In genomic region chr17:76940738-76941350, GRCh38 we compare ENCODE assay signal across 15 cellular contexts.
DNase-seq lines count a peak whose midpoint lies in the region; ATAC-seq and TF ChIP-seq lines count a peak whose summit lies in the region.
"Had no signal": no experiment of that assay in that cellular context is flagged by ENCODE, and none has a peak within 500 bp of the region (broad histone marks: within the 10 kb centered on the region; RNA-seq: fewer than 3 reads in every experiment).

No MANE protein-coding gene starts in this region.

- H3K4me3 ChIP-seq in NT2/D1 (ENCODE audit: insufficient read length, low read depth) (no peak overlapping the region), endodermal cell (ENCODE audit: low read length) (no peak overlapping the region)
- no peak overlapping the region for H3K4me3 ChIP-seq in CD4-positive, alpha-beta memory T cell (ENCODE audit: low read length in 2 of 2)
- H3K4me3 ChIP-seq: colonic mucosa, Peyer's patch, smooth muscle cell had no signal

- peak; percentile 63 for DNase-seq in ACHN
- DNase-seq in NT2/D1 (ENCODE audit: low read depth, low spot score), result peak; percentile 18
- DNase-seq in endodermal cell, result peak; percentile 97
- no peak for DNase-seq in retina
- DNase-seq in CD4-positive, alpha-beta memory T cell, result no peak
- DNase-seq: colonic mucosa, left colon, natural killer cell, NCI-H187, Peyer's patch had no signal

- TF ChIP-seq CTCF in GM12872 (IDR thresholded peaks at IDR 0.05; ENCODE audit: insufficient read depth, low read depth, low read length) (0 out of 3 replicates have a peak, but pooled peaks have one; percentile 0), endodermal cell (conservative IDR thresholded peaks at IDR 0.05) (peak; percentile 76)

- CTCF ChIA-PET in CD4-positive, alpha-beta memory T cell (lab: Charles Lee; ENCODE audit: partially characterized antibody), result no interaction called here

- H3K4me3 Mint-ChIP-seq in endodermal cell, result no peak overlapping the region
- no peak overlapping the region for H3K4me3 Mint-ChIP-seq in CD4-positive, alpha-beta memory T cell
- H3K4me3 Mint-ChIP-seq: activated T-helper 1 cell treated with anti-CD3 and anti-CD28 coated beads, Interleukin-12 subunit alpha, Interleukin-12 subunit beta, Interleukin-2, Interleukin-4 antibody, amounts not matched to agents 30 ng/mL and 10 ng/mL and 1 ng/mL, durations not matched to agents 14 hours and 24 hours and 36 hours; natural killer cell had no signal

- no peaks in the 10 kb centered on the region for H3K27me3 ChIP-seq in NT2/D1 (ENCODE audit: insufficient read depth, insufficient read length)
- H3K27me3 ChIP-seq in endodermal cell (ENCODE audit: control insufficient read depth, insufficient read depth, low read length, poor library complexity, severe bottlenecking), result no peaks in the 10 kb centered on the region
- no peaks in the 10 kb centered on the region for H3K27me3 ChIP-seq in CD4-positive, alpha-beta memory T cell (ENCODE audit: insufficient read depth, low read length)
- H3K27me3 ChIP-seq: colonic mucosa, Peyer's patch had no signal

- ATAC-seq in GM21576 (IDR thresholded peaks at IDR 0.05; ENCODE audit: unreplicated experiment), result no peak
- no peak for ATAC-seq in GM18858 (IDR thresholded peaks at IDR 0.05; ENCODE audit: unreplicated experiment)
- ATAC-seq: left colon, natural killer cell had no signal

- H3K27ac Mint-ChIP-seq in endodermal cell, result no peak overlapping the region
- H3K27ac Mint-ChIP-seq in CD4-positive, alpha-beta memory T cell, result no peak overlapping the region
- H3K27ac Mint-ChIP-seq: activated T-helper 1 cell treated with anti-CD3 and anti-CD28 coated beads, Interleukin-12 subunit alpha, Interleukin-12 subunit beta, Interleukin-2, Interleukin-4 antibody, amounts not matched to agents 30 ng/mL and 10 ng/mL and 1 ng/mL, durations not matched to agents 14 hours and 24 hours and 36 hours; natural killer cell had no signal

- H3K9me3 ChIP-seq in NT2/D1 (ENCODE audit: insufficient read depth, low read length), result no peaks in the 10 kb centered on the region
- H3K9me3 ChIP-seq in endodermal cell (ENCODE audit: control insufficient read depth, low read length), result no peaks in the 10 kb centered on the region
- no peaks in the 10 kb centered on the region for H3K9me3 ChIP-seq in CD4-positive, alpha-beta memory T cell (ENCODE audit: control insufficient read depth in 1 of 2, low read length in 2 of 2)
- H3K9me3 ChIP-seq: colonic mucosa, Peyer's patch had no signal

- H3K36me3 Mint-ChIP-seq in endodermal cell (ENCODE audit: low read depth), result no peaks in the 10 kb centered on the region
- H3K36me3 Mint-ChIP-seq in CD4-positive, alpha-beta memory T cell, result no peaks in the 10 kb centered on the region
- H3K36me3 Mint-ChIP-seq: natural killer cell had no signal

- no peaks in the 10 kb centered on the region for H3K27me3 Mint-ChIP-seq in endodermal cell (ENCODE audit: insufficient read depth)
- peaks cover 0 to 3% of the 10 kb centered on the region in 2 donors for H3K27me3 Mint-ChIP-seq in CD4-positive, alpha-beta memory T cell

- peaks cover 7% of the 10 kb centered on the region for H3K4me1 Mint-ChIP-seq in endodermal cell
- no peaks in the 10 kb centered on the region for H3K4me1 Mint-ChIP-seq in CD4-positive, alpha-beta memory T cell
- H3K4me1 Mint-ChIP-seq: natural killer cell had no signal

- POLR2A ChIA-PET in CD4-positive, alpha-beta memory T cell (lab: Charles Lee; ENCODE audit: partially characterized antibody), result no interaction called here

- H3K27ac ChIP-seq in endodermal cell (ENCODE audit: low read depth, low read length), result no peak overlapping the region
- H3K27ac ChIP-seq in CD4-positive, alpha-beta memory T cell (ENCODE audit: low read depth, low read length), result no peak overlapping the region
- H3K27ac ChIP-seq: colonic mucosa, Peyer's patch had no signal

- intact Hi-C loops in CD4-positive, alpha-beta memory T cell (cut with micrococcal nuclease), result no loop called here

- H3K9me3 Mint-ChIP-seq in endodermal cell, result no peaks in the 10 kb centered on the region
- H3K9me3 Mint-ChIP-seq in CD4-positive, alpha-beta memory T cell, result no peaks in the 10 kb centered on the region
- H3K9me3 Mint-ChIP-seq: activated T-helper 1 cell treated with anti-CD3 and anti-CD28 coated beads, Interleukin-12 subunit alpha, Interleukin-12 subunit beta, Interleukin-2, Interleukin-4 antibody, amounts not matched to agents 30 ng/mL and 10 ng/mL and 1 ng/mL, durations not matched to agents 14 hours and 24 hours and 36 hours; natural killer cell had no signal

- 93 to 95% methylated on average over 6 to 13 of the region's 13 CpGs for WGBS in endodermal cell (ENCODE audit: insufficient coverage in 1 of 2, insufficient read length in 1 of 2), 2 experiments

- H3K4me1 ChIP-seq in NT2/D1 (ENCODE audit: insufficient read depth, insufficient read length), result peaks cover 11% of the 10 kb centered on the region
- no peaks in the 10 kb centered on the region for H3K4me1 ChIP-seq in endodermal cell (ENCODE audit: control insufficient read depth, insufficient read depth, low read length)
- no peaks in the 10 kb centered on the region for H3K4me1 ChIP-seq in CD4-positive, alpha-beta memory T cell (ENCODE audit: insufficient read depth, low read length)
- H3K4me1 ChIP-seq: colonic mucosa, Peyer's patch had no signal

- H3K36me3 ChIP-seq in NT2/D1 (ENCODE audit: insufficient read depth, insufficient read length, low read length), result peaks cover 21% of the 10 kb centered on the region
- no peaks in the 10 kb centered on the region for H3K36me3 ChIP-seq in endodermal cell (ENCODE audit: control insufficient read depth, insufficient read depth, low read length)
- H3K36me3 ChIP-seq in CD4-positive, alpha-beta memory T cell (ENCODE audit: insufficient read depth, low read length), result no peaks in the 10 kb centered on the region
- H3K36me3 ChIP-seq: colonic mucosa, Peyer's patch had no signal

- H3K9ac ChIP-seq in NT2/D1 (ENCODE audit: insufficient read length, low read depth) (no peak overlapping the region), endodermal cell (ENCODE audit: extremely low read depth, low read length, poor library complexity, severe bottlenecking) (no peak overlapping the region)

- in situ Hi-C loops in ACHN (cut with HindIII; ENCODE audit: low pct_ligation_motif_present, low pct_unique_long_range_greater_than_20kb, low sequenced_read_pairs), result no loop called here

Comparison
In these comparisons a context has a peak if more than half of its experiments do, and no peak if none do; other contexts are left out.
1. DNase-seq: peak in ACHN (single experiment), NT2/D1 (single experiment) and endodermal cell (single experiment); none in retina (single experiment) and CD4-positive, alpha-beta memory T cell (0 of 5).